In the genomic region with DNA sequence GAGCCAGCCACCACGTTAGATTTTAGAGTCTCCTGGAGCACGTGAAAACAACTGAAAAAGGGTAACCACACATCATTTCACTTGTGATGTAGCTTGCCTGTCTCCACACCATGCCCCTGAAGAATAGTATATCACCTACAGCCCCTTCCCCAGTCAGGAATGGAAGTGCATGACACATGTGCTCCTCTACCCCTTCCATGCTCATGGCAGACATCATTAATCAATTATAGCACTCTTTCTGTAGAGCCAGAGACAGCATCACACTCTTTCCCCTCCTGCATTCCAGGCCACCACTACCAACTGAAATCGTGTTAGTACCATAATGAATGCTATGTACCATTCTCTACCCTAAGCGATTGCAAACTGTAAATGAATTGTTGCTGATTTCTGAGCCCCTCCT, we compare ENCODE assay signal across 2 cellular contexts.
TF ChIP-seq lines count a peak whose summit lies in the region.

No MANE protein-coding gene starts in this region.

TF ChIP-seq in GM23338, 12 proteins besides CTCF, POLR2A, EP300 and RAD21 (continued from another document):
- TF ChIP-seq, protein P1, sequence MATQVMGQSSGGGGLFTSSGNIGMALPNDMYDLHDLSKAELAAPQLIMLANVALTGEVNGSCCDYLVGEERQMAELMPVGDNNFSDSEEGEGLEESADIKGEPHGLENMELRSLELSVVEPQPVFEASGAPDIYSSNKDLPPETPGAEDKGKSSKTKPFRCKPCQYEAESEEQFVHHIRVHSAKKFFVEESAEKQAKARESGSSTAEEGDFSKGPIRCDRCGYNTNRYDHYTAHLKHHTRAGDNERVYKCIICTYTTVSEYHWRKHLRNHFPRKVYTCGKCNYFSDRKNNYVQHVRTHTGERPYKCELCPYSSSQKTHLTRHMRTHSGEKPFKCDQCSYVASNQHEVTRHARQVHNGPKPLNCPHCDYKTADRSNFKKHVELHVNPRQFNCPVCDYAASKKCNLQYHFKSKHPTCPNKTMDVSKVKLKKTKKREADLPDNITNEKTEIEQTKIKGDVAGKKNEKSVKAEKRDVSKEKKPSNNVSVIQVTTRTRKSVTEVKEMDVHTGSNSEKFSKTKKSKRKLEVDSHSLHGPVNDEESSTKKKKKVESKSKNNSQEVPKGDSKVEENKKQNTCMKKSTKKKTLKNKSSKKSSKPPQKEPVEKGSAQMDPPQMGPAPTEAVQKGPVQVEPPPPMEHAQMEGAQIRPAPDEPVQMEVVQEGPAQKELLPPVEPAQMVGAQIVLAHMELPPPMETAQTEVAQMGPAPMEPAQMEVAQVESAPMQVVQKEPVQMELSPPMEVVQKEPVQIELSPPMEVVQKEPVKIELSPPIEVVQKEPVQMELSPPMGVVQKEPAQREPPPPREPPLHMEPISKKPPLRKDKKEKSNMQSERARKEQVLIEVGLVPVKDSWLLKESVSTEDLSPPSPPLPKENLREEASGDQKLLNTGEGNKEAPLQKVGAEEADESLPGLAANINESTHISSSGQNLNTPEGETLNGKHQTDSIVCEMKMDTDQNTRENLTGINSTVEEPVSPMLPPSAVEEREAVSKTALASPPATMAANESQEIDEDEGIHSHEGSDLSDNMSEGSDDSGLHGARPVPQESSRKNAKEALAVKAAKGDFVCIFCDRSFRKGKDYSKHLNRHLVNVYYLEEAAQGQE (IDR thresholded peaks at IDR 0.05; ENCODE audit: unreplicated experiment): no peak
- TF ChIP-seq STAT1 (IDR thresholded peaks at IDR 0.05; ENCODE audit: unreplicated experiment) (no peak), ZNF114 (CRISPR knock-in tag; IDR thresholded peaks at IDR 0.05) (no peak), CREB1 (CRISPR knock-in tag; IDR thresholded peaks at IDR 0.05; ENCODE audit: low read depth) (no peak), EZH2phosphoT487 (IDR thresholded peaks at IDR 0.05; ENCODE audit: unreplicated experiment) (no peak), JUNB (IDR thresholded peaks at IDR 0.05; ENCODE audit: unreplicated experiment) (no peak)
- TF ChIP-seq, protein P2, sequence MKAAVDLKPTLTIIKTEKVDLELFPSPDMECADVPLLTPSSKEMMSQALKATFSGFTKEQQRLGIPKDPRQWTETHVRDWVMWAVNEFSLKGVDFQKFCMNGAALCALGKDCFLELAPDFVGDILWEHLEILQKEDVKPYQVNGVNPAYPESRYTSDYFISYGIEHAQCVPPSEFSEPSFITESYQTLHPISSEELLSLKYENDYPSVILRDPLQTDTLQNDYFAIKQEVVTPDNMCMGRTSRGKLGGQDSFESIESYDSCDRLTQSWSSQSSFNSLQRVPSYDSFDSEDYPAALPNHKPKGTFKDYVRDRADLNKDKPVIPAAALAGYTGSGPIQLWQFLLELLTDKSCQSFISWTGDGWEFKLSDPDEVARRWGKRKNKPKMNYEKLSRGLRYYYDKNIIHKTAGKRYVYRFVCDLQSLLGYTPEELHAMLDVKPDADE (IDR thresholded peaks at IDR 0.05): no peak
- TF ChIP-seq, protein P3, sequence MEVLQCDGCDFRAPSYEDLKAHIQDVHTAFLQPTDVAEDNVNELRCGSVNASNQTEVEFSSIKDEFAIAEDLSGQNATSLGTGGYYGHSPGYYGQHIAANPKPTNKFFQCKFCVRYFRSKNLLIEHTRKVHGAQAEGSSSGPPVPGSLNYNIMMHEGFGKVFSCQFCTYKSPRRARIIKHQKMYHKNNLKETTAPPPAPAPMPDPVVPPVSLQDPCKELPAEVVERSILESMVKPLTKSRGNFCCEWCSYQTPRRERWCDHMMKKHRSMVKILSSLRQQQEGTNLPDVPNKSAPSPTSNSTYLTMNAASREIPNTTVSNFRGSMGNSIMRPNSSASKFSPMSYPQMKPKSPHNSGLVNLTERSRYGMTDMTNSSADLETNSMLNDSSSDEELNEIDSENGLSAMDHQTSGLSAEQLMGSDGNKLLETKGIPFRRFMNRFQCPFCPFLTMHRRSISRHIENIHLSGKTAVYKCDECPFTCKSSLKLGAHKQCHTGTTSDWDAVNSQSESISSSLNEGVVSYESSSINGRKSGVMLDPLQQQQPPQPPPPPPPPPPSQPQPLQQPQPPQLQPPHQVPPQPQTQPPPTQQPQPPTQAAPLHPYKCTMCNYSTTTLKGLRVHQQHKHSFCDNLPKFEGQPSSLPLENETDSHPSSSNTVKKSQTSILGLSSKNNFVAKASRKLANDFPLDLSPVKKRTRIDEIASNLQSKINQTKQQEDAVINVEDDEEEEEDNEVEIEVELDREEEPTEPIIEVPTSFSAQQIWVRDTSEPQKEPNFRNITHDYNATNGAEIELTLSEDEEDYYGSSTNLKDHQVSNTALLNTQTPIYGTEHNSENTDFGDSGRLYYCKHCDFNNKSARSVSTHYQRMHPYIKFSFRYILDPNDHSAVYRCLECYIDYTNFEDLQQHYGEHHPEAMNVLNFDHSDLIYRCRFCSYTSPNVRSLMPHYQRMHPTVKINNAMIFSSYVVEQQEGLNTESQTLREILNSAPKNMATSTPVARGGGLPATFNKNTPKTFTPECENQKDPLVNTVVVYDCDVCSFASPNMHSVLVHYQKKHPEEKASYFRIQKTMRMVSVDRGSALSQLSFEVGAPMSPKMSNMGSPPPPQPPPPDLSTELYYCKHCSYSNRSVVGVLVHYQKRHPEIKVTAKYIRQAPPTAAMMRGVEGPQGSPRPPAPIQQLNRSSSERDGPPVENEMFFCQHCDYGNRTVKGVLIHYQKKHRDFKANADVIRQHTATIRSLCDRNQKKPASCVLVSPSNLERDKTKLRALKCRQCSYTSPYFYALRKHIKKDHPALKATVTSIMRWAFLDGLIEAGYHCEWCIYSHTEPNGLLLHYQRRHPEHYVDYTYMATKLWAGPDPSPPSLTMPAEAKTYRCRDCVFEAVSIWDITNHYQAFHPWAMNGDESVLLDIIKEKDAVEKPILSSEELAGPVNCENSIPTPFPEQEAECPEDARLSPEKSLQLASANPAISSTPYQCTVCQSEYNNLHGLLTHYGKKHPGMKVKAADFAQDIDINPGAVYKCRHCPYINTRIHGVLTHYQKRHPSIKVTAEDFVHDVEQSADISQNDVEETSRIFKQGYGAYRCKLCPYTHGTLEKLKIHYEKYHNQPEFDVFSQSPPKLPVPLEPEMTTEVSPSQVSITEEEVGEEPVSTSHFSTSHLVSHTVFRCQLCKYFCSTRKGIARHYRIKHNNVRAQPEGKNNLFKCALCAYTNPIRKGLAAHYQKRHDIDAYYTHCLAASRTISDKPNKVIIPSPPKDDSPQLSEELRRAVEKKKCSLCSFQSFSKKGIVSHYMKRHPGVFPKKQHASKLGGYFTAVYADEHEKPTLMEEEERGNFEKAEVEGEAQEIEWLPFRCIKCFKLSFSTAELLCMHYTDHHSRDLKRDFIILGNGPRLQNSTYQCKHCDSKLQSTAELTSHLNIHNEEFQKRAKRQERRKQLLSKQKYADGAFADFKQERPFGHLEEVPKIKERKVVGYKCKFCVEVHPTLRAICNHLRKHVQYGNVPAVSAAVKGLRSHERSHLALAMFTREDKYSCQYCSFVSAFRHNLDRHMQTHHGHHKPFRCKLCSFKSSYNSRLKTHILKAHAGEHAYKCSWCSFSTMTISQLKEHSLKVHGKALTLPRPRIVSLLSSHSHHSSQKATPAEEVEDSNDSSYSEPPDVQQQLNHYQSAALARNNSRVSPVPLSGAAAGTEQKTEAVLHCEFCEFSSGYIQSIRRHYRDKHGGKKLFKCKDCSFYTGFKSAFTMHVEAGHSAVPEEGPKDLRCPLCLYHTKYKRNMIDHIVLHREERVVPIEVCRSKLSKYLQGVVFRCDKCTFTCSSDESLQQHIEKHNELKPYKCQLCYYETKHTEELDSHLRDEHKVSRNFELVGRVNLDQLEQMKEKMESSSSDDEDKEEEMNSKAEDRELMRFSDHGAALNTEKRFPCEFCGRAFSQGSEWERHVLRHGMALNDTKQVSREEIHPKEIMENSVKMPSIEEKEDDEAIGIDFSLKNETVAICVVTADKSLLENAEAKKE (CRISPR knock-in tag; IDR thresholded peaks at IDR 0.05): no peak

TF ChIP-seq in K562, 482 proteins besides CTCF, POLR2A, EP300 and RAD21 (continued from another document and continues in another):
- TF ChIP-seq, protein P4, sequence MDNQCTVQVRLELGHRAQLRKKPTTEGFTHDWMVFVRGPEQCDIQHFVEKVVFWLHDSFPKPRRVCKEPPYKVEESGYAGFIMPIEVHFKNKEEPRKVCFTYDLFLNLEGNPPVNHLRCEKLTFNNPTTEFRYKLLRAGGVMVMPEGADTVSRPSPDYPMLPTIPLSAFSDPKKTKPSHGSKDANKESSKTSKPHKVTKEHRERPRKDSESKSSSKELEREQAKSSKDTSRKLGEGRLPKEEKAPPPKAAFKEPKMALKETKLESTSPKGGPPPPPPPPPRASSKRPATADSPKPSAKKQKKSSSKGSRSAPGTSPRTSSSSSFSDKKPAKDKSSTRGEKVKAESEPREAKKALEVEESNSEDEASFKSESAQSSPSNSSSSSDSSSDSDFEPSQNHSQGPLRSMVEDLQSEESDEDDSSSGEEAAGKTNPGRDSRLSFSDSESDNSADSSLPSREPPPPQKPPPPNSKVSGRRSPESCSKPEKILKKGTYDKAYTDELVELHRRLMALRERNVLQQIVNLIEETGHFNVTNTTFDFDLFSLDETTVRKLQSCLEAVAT (IDR thresholded peaks at IDR 0.05): 0 out of 4 replicates have a peak, but pooled peaks of 1 of the 2 experiments have one; percentile 40
- TF ChIP-seq ZNF175 (CRISPR knock-in tag; IDR thresholded peaks at IDR 0.05; ENCODE audit: low read depth) (no peak), MCM7 (IDR thresholded peaks at IDR 0.05) (no peak), ZNF695 (CRISPR knock-in tag; IDR thresholded peaks at IDR 0.05) (no peak), JUNB (CRISPR knock-in tag; conservative IDR thresholded peaks at IDR 0.05) (no peak), ZSCAN32 (CRISPR knock-in tag; IDR thresholded peaks at IDR 0.05) (no peak), GABPB1 (CRISPR knock-in tag; IDR thresholded peaks at IDR 0.05) (no peak), ZNF23 (CRISPR knock-in tag; IDR thresholded peaks at IDR 0.05) (peak; percentile 95), ZNF174 (CRISPR knock-in tag; IDR thresholded peaks at IDR 0.05) (no peak)
- TF ChIP-seq, protein P5, sequence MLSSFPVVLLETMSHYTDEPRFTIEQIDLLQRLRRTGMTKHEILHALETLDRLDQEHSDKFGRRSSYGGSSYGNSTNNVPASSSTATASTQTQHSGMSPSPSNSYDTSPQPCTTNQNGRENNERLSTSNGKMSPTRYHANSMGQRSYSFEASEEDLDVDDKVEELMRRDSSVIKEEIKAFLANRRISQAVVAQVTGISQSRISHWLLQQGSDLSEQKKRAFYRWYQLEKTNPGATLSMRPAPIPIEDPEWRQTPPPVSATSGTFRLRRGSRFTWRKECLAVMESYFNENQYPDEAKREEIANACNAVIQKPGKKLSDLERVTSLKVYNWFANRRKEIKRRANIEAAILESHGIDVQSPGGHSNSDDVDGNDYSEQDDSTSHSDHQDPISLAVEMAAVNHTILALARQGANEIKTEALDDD (IDR thresholded peaks at IDR 0.05): no peak
- TF ChIP-seq, protein P6, sequence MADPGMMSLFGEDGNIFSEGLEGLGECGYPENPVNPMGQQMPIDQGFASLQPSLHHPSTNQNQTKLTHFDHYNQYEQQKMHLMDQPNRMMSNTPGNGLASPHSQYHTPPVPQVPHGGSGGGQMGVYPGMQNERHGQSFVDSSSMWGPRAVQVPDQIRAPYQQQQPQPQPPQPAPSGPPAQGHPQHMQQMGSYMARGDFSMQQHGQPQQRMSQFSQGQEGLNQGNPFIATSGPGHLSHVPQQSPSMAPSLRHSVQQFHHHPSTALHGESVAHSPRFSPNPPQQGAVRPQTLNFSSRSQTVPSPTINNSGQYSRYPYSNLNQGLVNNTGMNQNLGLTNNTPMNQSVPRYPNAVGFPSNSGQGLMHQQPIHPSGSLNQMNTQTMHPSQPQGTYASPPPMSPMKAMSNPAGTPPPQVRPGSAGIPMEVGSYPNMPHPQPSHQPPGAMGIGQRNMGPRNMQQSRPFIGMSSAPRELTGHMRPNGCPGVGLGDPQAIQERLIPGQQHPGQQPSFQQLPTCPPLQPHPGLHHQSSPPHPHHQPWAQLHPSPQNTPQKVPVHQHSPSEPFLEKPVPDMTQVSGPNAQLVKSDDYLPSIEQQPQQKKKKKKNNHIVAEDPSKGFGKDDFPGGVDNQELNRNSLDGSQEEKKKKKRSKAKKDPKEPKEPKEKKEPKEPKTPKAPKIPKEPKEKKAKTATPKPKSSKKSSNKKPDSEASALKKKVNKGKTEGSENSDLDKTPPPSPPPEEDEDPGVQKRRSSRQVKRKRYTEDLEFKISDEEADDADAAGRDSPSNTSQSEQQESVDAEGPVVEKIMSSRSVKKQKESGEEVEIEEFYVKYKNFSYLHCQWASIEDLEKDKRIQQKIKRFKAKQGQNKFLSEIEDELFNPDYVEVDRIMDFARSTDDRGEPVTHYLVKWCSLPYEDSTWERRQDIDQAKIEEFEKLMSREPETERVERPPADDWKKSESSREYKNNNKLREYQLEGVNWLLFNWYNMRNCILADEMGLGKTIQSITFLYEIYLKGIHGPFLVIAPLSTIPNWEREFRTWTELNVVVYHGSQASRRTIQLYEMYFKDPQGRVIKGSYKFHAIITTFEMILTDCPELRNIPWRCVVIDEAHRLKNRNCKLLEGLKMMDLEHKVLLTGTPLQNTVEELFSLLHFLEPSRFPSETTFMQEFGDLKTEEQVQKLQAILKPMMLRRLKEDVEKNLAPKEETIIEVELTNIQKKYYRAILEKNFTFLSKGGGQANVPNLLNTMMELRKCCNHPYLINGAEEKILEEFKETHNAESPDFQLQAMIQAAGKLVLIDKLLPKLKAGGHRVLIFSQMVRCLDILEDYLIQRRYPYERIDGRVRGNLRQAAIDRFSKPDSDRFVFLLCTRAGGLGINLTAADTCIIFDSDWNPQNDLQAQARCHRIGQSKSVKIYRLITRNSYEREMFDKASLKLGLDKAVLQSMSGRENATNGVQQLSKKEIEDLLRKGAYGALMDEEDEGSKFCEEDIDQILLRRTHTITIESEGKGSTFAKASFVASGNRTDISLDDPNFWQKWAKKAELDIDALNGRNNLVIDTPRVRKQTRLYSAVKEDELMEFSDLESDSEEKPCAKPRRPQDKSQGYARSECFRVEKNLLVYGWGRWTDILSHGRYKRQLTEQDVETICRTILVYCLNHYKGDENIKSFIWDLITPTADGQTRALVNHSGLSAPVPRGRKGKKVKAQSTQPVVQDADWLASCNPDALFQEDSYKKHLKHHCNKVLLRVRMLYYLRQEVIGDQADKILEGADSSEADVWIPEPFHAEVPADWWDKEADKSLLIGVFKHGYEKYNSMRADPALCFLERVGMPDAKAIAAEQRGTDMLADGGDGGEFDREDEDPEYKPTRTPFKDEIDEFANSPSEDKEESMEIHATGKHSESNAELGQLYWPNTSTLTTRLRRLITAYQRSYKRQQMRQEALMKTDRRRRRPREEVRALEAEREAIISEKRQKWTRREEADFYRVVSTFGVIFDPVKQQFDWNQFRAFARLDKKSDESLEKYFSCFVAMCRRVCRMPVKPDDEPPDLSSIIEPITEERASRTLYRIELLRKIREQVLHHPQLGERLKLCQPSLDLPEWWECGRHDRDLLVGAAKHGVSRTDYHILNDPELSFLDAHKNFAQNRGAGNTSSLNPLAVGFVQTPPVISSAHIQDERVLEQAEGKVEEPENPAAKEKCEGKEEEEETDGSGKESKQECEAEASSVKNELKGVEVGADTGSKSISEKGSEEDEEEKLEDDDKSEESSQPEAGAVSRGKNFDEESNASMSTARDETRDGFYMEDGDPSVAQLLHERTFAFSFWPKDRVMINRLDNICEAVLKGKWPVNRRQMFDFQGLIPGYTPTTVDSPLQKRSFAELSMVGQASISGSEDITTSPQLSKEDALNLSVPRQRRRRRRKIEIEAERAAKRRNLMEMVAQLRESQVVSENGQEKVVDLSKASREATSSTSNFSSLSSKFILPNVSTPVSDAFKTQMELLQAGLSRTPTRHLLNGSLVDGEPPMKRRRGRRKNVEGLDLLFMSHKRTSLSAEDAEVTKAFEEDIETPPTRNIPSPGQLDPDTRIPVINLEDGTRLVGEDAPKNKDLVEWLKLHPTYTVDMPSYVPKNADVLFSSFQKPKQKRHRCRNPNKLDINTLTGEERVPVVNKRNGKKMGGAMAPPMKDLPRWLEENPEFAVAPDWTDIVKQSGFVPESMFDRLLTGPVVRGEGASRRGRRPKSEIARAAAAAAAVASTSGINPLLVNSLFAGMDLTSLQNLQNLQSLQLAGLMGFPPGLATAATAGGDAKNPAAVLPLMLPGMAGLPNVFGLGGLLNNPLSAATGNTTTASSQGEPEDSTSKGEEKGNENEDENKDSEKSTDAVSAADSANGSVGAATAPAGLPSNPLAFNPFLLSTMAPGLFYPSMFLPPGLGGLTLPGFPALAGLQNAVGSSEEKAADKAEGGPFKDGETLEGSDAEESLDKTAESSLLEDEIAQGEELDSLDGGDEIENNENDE (IDR thresholded peaks at IDR 0.05; ENCODE audit: low read depth, low read length): no peak
